Comparison of ENCODE assay signal across 1 cellular context in the genomic region with DNA sequence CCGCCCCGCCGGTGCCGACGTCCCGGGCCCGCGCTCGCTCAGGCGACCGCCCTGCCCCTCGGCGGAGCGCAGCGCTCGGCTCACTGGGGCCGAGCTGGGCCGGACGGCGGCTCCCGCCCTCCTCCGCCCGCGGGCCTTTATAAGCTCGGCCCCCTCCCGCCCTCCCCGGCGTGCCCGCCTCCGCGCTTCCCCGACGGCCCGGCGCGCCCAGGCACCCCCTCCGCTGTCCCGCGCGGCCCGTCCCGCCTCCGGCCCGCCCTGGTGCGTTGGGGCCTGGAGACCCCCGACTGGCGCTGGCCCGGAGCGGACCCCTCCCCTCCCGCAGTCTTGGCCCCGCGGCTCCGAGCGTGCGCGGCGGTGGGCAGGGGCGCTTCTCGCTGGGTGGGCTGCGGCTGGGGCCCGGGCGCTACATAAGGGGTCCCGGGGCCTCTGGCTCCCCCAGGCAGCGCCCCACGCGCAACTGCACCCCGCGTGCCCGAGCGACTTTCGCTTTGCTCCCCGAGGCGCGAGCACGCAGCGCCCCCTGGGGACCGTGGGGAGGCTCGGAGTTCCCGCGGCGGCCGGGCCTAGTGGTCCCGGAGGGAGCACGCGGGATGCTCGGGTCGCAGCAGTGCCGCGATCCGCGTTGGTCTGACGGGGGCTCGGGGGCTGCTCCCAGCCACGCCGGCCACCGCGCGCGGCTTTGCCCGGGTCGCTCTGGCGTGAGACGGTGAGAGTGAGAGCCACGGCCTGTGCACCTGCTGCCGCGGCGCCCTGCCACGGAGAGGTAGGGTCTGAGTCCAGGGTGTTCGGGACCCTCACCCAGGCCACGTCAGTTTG.
TF ChIP-seq lines count a peak whose summit lies in the region.

A gene with protein sequence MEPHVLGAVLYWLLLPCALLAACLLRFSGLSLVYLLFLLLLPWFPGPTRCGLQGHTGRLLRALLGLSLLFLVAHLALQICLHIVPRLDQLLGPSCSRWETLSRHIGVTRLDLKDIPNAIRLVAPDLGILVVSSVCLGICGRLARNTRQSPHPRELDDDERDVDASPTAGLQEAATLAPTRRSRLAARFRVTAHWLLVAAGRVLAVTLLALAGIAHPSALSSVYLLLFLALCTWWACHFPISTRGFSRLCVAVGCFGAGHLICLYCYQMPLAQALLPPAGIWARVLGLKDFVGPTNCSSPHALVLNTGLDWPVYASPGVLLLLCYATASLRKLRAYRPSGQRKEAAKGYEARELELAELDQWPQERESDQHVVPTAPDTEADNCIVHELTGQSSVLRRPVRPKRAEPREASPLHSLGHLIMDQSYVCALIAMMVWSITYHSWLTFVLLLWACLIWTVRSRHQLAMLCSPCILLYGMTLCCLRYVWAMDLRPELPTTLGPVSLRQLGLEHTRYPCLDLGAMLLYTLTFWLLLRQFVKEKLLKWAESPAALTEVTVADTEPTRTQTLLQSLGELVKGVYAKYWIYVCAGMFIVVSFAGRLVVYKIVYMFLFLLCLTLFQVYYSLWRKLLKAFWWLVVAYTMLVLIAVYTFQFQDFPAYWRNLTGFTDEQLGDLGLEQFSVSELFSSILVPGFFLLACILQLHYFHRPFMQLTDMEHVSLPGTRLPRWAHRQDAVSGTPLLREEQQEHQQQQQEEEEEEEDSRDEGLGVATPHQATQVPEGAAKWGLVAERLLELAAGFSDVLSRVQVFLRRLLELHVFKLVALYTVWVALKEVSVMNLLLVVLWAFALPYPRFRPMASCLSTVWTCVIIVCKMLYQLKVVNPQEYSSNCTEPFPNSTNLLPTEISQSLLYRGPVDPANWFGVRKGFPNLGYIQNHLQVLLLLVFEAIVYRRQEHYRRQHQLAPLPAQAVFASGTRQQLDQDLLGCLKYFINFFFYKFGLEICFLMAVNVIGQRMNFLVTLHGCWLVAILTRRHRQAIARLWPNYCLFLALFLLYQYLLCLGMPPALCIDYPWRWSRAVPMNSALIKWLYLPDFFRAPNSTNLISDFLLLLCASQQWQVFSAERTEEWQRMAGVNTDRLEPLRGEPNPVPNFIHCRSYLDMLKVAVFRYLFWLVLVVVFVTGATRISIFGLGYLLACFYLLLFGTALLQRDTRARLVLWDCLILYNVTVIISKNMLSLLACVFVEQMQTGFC (N-terminal part only) (minus strand): TSS at position 115 of the 819 bp plus-strand sequence. CDS start 256 bp downstream, outside the sequence.

TF ChIP-seq in HepG2, 621 proteins besides CTCF, POLR2A, EP300 and RAD21 (continued from another document and continues in another):
- TF ChIP-seq, protein P1, sequence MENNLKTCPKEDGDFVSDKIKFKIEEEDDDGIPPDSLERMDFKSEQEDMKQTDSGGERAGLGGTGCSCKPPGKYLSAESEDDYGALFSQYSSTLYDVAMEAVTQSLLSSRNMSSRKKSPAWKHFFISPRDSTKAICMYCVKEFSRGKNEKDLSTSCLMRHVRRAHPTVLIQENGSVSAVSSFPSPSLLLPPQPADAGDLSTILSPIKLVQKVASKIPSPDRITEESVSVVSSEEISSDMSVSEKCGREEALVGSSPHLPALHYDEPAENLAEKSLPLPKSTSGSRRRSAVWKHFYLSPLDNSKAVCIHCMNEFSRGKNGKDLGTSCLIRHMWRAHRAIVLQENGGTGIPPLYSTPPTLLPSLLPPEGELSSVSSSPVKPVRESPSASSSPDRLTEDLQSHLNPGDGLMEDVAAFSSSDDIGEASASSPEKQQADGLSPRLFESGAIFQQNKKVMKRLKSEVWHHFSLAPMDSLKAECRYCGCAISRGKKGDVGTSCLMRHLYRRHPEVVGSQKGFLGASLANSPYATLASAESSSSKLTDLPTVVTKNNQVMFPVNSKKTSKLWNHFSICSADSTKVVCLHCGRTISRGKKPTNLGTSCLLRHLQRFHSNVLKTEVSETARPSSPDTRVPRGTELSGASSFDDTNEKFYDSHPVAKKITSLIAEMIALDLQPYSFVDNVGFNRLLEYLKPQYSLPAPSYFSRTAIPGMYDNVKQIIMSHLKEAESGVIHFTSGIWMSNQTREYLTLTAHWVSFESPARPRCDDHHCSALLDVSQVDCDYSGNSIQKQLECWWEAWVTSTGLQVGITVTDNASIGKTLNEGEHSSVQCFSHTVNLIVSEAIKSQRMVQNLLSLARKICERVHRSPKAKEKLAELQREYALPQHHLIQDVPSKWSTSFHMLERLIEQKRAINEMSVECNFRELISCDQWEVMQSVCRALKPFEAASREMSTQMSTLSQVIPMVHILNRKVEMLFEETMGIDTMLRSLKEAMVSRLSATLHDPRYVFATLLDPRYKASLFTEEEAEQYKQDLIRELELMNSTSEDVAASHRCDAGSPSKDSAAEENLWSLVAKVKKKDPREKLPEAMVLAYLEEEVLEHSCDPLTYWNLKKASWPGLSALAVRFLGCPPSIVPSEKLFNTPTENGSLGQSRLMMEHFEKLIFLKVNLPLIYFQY (CRISPR knock-in tag; IDR thresholded peaks at IDR 0.05; ENCODE audit: borderline replicate concordance): peak; percentile 63
- TF ChIP-seq, protein P2, sequence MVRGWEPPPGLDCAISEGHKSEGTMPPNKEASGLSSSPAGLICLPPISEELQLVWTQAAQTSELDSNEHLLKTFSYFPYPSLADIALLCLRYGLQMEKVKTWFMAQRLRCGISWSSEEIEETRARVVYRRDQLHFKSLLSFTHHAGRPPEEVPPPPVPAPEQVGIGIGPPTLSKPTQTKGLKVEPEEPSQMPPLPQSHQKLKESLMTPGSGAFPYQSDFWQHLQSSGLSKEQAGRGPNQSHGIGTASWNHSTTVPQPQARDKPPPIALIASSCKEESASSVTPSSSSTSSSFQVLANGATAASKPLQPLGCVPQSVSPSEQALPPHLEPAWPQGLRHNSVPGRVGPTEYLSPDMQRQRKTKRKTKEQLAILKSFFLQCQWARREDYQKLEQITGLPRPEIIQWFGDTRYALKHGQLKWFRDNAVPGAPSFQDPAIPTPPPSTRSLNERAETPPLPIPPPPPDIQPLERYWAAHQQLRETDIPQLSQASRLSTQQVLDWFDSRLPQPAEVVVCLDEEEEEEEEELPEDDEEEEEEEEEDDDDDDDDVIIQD (CRISPR knock-in tag; IDR thresholded peaks at IDR 0.05; ENCODE audit: low read depth): no peak
- TF ChIP-seq, protein P3, sequence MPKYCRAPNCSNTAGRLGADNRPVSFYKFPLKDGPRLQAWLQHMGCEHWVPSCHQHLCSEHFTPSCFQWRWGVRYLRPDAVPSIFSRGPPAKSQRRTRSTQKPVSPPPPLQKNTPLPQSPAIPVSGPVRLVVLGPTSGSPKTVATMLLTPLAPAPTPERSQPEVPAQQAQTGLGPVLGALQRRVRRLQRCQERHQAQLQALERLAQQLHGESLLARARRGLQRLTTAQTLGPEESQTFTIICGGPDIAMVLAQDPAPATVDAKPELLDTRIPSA (CRISPR knock-in tag; IDR thresholded peaks at IDR 0.05; ENCODE audit: borderline replicate concordance): no peak
- TF ChIP-seq ZNF263 (CRISPR knock-in tag; IDR thresholded peaks at IDR 0.05) (peak; percentile 92), PAX8 (CRISPR knock-in tag; IDR thresholded peaks at IDR 0.05; ENCODE audit: borderline replicate concordance) (no peak), ZNF446 (CRISPR knock-in tag; IDR thresholded peaks at IDR 0.05) (no peak; the same call in 1 of the 2 replicates), HCFC1 (IDR thresholded peaks at IDR 0.05; ENCODE audit: low read depth, low read length) (no peak), RARG (CRISPR knock-in tag; IDR thresholded peaks at IDR 0.05; ENCODE audit: low read depth) (no peak), ZKSCAN1 (IDR thresholded peaks at IDR 0.05; ENCODE audit: low read length) (peak; percentile 17; the same call in 1 of the 2 replicates), ZNF333 (CRISPR knock-in tag; IDR thresholded peaks at IDR 0.05; ENCODE audit: borderline replicate concordance) (no peak; the same call in 1 of the 2 replicates), NBN (conservative IDR thresholded peaks at IDR 0.05) (no peak), HMG20A (CRISPR knock-in tag; IDR thresholded peaks at IDR 0.05; ENCODE audit: borderline replicate concordance) (no peak), SSRP1 (CRISPR knock-in tag; IDR thresholded peaks at IDR 0.05) (no peak), CCDC6 (CRISPR knock-in tag; IDR thresholded peaks at IDR 0.05) (0 out of 2 replicates have a peak, but pooled peaks have one; percentile 30), HIVEP1 (CRISPR knock-in tag; IDR thresholded peaks at IDR 0.05) (no peak), ZNF577 (CRISPR knock-in tag; IDR thresholded peaks at IDR 0.05; ENCODE audit: borderline replicate concordance, low read depth) (no peak), EED (CRISPR knock-in tag; IDR thresholded peaks at IDR 0.05) (peak; percentile 97)
- TF ChIP-seq, protein P4, sequence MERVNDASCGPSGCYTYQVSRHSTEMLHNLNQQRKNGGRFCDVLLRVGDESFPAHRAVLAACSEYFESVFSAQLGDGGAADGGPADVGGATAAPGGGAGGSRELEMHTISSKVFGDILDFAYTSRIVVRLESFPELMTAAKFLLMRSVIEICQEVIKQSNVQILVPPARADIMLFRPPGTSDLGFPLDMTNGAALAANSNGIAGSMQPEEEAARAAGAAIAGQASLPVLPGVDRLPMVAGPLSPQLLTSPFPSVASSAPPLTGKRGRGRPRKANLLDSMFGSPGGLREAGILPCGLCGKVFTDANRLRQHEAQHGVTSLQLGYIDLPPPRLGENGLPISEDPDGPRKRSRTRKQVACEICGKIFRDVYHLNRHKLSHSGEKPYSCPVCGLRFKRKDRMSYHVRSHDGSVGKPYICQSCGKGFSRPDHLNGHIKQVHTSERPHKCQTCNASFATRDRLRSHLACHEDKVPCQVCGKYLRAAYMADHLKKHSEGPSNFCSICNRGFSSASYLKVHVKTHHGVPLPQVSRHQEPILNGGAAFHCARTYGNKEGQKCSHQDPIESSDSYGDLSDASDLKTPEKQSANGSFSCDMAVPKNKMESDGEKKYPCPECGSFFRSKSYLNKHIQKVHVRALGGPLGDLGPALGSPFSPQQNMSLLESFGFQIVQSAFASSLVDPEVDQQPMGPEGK (CRISPR knock-in tag; IDR thresholded peaks at IDR 0.05): peak; percentile 73
- TF ChIP-seq, protein P5, sequence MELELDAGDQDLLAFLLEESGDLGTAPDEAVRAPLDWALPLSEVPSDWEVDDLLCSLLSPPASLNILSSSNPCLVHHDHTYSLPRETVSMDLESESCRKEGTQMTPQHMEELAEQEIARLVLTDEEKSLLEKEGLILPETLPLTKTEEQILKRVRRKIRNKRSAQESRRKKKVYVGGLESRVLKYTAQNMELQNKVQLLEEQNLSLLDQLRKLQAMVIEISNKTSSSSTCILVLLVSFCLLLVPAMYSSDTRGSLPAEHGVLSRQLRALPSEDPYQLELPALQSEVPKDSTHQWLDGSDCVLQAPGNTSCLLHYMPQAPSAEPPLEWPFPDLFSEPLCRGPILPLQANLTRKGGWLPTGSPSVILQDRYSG (CRISPR knock-in tag; IDR thresholded peaks at IDR 0.05): no peak
- TF ChIP-seq, protein P6, sequence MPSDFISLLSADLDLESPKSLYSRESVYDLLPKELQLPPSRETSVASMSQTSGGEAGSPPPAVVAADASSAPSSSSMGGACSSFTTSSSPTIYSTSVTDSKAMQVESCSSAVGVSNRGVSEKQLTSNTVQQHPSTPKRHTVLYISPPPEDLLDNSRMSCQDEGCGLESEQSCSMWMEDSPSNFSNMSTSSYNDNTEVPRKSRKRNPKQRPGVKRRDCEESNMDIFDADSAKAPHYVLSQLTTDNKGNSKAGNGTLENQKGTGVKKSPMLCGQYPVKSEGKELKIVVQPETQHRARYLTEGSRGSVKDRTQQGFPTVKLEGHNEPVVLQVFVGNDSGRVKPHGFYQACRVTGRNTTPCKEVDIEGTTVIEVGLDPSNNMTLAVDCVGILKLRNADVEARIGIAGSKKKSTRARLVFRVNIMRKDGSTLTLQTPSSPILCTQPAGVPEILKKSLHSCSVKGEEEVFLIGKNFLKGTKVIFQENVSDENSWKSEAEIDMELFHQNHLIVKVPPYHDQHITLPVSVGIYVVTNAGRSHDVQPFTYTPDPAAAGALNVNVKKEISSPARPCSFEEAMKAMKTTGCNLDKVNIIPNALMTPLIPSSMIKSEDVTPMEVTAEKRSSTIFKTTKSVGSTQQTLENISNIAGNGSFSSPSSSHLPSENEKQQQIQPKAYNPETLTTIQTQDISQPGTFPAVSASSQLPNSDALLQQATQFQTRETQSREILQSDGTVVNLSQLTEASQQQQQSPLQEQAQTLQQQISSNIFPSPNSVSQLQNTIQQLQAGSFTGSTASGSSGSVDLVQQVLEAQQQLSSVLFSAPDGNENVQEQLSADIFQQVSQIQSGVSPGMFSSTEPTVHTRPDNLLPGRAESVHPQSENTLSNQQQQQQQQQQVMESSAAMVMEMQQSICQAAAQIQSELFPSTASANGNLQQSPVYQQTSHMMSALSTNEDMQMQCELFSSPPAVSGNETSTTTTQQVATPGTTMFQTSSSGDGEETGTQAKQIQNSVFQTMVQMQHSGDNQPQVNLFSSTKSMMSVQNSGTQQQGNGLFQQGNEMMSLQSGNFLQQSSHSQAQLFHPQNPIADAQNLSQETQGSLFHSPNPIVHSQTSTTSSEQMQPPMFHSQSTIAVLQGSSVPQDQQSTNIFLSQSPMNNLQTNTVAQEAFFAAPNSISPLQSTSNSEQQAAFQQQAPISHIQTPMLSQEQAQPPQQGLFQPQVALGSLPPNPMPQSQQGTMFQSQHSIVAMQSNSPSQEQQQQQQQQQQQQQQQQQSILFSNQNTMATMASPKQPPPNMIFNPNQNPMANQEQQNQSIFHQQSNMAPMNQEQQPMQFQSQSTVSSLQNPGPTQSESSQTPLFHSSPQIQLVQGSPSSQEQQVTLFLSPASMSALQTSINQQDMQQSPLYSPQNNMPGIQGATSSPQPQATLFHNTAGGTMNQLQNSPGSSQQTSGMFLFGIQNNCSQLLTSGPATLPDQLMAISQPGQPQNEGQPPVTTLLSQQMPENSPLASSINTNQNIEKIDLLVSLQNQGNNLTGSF (CRISPR knock-in tag; IDR thresholded peaks at IDR 0.05): peak; percentile 87; the same call in 1 of the 2 replicates
- TF ChIP-seq, protein P7, sequence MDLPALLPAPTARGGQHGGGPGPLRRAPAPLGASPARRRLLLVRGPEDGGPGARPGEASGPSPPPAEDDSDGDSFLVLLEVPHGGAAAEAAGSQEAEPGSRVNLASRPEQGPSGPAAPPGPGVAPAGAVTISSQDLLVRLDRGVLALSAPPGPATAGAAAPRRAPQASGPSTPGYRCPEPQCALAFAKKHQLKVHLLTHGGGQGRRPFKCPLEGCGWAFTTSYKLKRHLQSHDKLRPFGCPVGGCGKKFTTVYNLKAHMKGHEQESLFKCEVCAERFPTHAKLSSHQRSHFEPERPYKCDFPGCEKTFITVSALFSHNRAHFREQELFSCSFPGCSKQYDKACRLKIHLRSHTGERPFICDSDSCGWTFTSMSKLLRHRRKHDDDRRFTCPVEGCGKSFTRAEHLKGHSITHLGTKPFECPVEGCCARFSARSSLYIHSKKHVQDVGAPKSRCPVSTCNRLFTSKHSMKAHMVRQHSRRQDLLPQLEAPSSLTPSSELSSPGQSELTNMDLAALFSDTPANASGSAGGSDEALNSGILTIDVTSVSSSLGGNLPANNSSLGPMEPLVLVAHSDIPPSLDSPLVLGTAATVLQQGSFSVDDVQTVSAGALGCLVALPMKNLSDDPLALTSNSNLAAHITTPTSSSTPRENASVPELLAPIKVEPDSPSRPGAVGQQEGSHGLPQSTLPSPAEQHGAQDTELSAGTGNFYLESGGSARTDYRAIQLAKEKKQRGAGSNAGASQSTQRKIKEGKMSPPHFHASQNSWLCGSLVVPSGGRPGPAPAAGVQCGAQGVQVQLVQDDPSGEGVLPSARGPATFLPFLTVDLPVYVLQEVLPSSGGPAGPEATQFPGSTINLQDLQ (CRISPR knock-in tag; IDR thresholded peaks at IDR 0.05): no peak; the same call in 1 of the 2 replicates
- TF ChIP-seq, protein P8, sequence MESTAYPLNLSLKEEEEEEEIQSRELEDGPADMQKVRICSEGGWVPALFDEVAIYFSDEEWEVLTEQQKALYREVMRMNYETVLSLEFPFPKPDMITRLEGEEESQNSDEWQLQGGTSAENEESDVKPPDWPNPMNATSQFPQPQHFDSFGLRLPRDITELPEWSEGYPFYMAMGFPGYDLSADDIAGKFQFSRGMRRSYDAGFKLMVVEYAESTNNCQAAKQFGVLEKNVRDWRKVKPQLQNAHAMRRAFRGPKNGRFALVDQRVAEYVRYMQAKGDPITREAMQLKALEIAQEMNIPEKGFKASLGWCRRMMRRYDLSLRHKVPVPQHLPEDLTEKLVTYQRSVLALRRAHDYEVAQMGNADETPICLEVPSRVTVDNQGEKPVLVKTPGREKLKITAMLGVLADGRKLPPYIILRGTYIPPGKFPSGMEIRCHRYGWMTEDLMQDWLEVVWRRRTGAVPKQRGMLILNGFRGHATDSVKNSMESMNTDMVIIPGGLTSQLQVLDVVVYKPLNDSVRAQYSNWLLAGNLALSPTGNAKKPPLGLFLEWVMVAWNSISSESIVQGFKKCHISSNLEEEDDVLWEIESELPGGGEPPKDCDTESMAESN (CRISPR knock-in tag; conservative IDR thresholded peaks at IDR 0.05): peak; percentile 81
